In genomic region chr12:77002382-77002781, GRCh38 we compare ENCODE assay signal across 2 cellular contexts.
TF ChIP-seq lines count a peak whose summit lies in the region.

No MANE protein-coding gene starts in this region.

TF ChIP-seq in HepG2, 621 proteins besides CTCF, POLR2A, EP300 and RAD21:
- TF ChIP-seq MNT (IDR thresholded peaks at IDR 0.05) (peak; percentile 98), ZNF501 (CRISPR knock-in tag; IDR thresholded peaks at IDR 0.05) (no peak)

TF ChIP-seq in H1, 55 proteins besides CTCF, POLR2A, EP300 and RAD21:
- TF ChIP-seq BACH1 (IDR thresholded peaks at IDR 0.05; ENCODE audit: low read length) (no peak), CBX8 (IDR thresholded peaks at IDR 0.05; ENCODE audit: borderline replicate concordance, low read depth, low read length) (no peak), POLR2AphosphoS5 (IDR thresholded peaks at IDR 0.05; ENCODE audit: low read depth, low read length) (no peak), SP1 (IDR thresholded peaks at IDR 0.05; ENCODE audit: low read depth, low read length) (no peak), RBBP5 (IDR thresholded peaks at IDR 0.05; ENCODE audit: borderline replicate concordance, low read depth, low read length) (no peak), ZNF274 (IDR thresholded peaks at IDR 0.05; ENCODE audit: borderline replicate concordance, extremely low read depth, low read length) (no peak), KDM1A (IDR thresholded peaks at IDR 0.05; ENCODE audit: borderline replicate concordance, low read length) (no peak)
